ENCODE assay signal across 39 cellular contexts in the genomic region with DNA sequence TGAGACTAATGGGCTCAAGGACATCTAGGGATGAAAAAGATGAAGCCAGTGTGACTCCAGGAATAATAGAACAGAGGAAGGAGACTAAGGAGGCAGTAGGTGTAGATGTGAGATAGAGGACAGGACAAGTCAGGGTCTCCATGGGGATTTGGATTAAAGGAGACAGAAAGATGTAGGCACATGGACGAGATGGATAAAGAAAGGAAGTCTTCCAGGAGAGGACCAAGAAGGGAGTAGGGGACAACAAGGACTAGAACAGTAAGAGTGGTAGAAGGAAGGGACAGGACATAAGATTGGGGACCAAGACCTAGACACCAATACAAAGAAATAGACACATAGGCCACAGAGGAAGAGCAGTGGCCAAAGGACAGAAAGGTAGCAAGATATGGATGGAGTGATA. TPM values are rescaled to one million over a fixed set of nuclear protein-coding genes. Genes with fewer than 3 reads are reported as not detected.
"Had no signal": no experiment of that assay in that cellular context is flagged by ENCODE, and none has a peak within 500 bp of the region (broad histone marks: within the 10 kb centered on the region; RNA-seq: fewer than 3 reads in every experiment).

No MANE protein-coding gene starts in this region.

- H3K9me3 ChIP-seq: Peyer's patch, SJSA1, SK-N-SH had no signal

- H3K36me3 Mint-ChIP-seq: activated naive CD4-positive, alpha-beta T cell treated with anti-CD3 and anti-CD28 coated beads, Interleukin-2, amount 50 U/mL, for 24 hours; brain had no signal

- H3K27me3 ChIP-seq: Peyer's patch had no signal

- H3K27ac Mint-ChIP-seq: activated CD8-positive, alpha-beta T cell treated with anti-CD3 and anti-CD28 coated beads for 36 hours; activated naive CD4-positive, alpha-beta T cell treated with anti-CD3 and anti-CD28 coated beads, Interleukin-2, amount 50 U/mL, for 24 hours; activated naive CD8-positive, alpha-beta T cell treated with anti-CD3 and anti-CD28 coated beads, Interleukin-2, amount 50 U/mL, for 24 hours; activated T-cell treated with anti-CD3 and anti-CD28 coated beads, Interleukin-2, amount 50 U/mL, for 72 hours; activated T-helper 2 cell treated with anti-CD3 and anti-CD28 coated beads, Interferon-gamma antibody, Interleukin-2, Interleukin-4, amounts not matched to agents 10 μg/mL and 5 μg/mL and 100 μg/mL, durations not matched to agents 14 hours and 24 hours and 36 hours had no signal

- H3K4me1 ChIP-seq: SJSA1 had no signal

- H3K9ac ChIP-seq: KMS-11, SK-N-SH had no signal

- FAIRE-seq: bronchial epithelial cell had no signal

- ATAC-seq: activated CD8-positive, alpha-beta T cell treated with anti-CD3 and anti-CD28 coated beads for 36 hours; activated naive CD8-positive, alpha-beta T cell treated with anti-CD3 and anti-CD28 coated beads, Interleukin-2, amount 50 U/mL, for 24 hours; activated T-cell treated with anti-CD3 and anti-CD28 coated beads, Interleukin-2, amount 50 U/mL, for 72 hours; PC-3 had no signal

- H3K4me3 Mint-ChIP-seq: activated CD8-positive, alpha-beta T cell treated with anti-CD3 and anti-CD28 coated beads for 36 hours; activated naive CD4-positive, alpha-beta T cell treated with anti-CD3 and anti-CD28 coated beads, Interleukin-2, amount 50 U/mL, for 24 hours; activated naive CD8-positive, alpha-beta T cell treated with anti-CD3 and anti-CD28 coated beads, Interleukin-2, amount 50 U/mL, for 24 hours; activated T-cell treated with anti-CD3 and anti-CD28 coated beads, Interleukin-2, amount 50 U/mL, for 72 hours had no signal

- DNase-seq: activated CD4-positive, alpha-beta T cell treated with anti-CD3 and anti-CD28 coated beads for 1 hour; activated CD4-positive, alpha-beta T cell treated with anti-CD3 and anti-CD28 coated beads for 48 hours; activated CD4-positive, CD25-positive, alpha-beta regulatory T cell; activated CD8-positive, alpha-beta T cell treated with anti-CD3 and anti-CD28 coated beads for 36 hours; activated gamma-delta T cell; activated naive CD4-positive, alpha-beta T cell treated with Interleukin-2 at 50 U/mL for 16 hours; activated naive CD8-positive, alpha-beta T cell treated with anti-CD3 and anti-CD28 coated beads, Interleukin-2, amount 50 U/mL, for 24 hours; activated T-cell treated with anti-CD3 and anti-CD28 coated beads, Interleukin-2, amount 50 U/mL, for 1 hour; activated T-cell treated with anti-CD3 and anti-CD28 coated beads, Interleukin-2, amount 50 U/mL, for 72 hours; anterior cingulate cortex; caudate nucleus; cerebellar nuclear complex; MM.1S; MV-4-11; NCI-H1092; NCI-H1436 treated with DMSO at 0.1 percent for 48 hours; NCI-H1694 treated with DMSO at 0.1 percent for 48 hours; NCI-H2029; NCI-H345; NCI-H510A; NCI-H526; NCI-H748 treated with DMSO at 0.1 percent for 48 hours; NK-92 treated with Interleukin-12 subunit alpha and Interleukin-12 subunit beta, amount 100 ng/mL, for 24 hours; PC-3; RPMI8226; SHP77 treated with DMSO at 0.1 percent for 48 hours; SK-N-SH; T-helper 2 cell; T-helper 9 cell had no signal

- H3K9me3 Mint-ChIP-seq: activated CD8-positive, alpha-beta T cell treated with anti-CD3 and anti-CD28 coated beads for 36 hours; activated naive CD4-positive, alpha-beta T cell treated with anti-CD3 and anti-CD28 coated beads, Interleukin-2, amount 50 U/mL, for 24 hours; activated naive CD8-positive, alpha-beta T cell treated with anti-CD3 and anti-CD28 coated beads, Interleukin-2, amount 50 U/mL, for 24 hours; activated T-cell treated with anti-CD3 and anti-CD28 coated beads, Interleukin-2, amount 50 U/mL, for 72 hours; activated T-helper 2 cell treated with anti-CD3 and anti-CD28 coated beads, Interferon-gamma antibody, Interleukin-2, Interleukin-4, amounts not matched to agents 10 μg/mL and 5 μg/mL and 100 μg/mL, durations not matched to agents 14 hours and 24 hours and 36 hours had no signal

- H3K27ac ChIP-seq: KMS-11, Peyer's patch, SJSA1, VCaP had no signal

- H3K4me3 ChIP-seq: Peyer's patch, SJSA1 had no signal

- H3K4me2 ChIP-seq: KMS-11, SK-N-SH had no signal

- H3K36me3 ChIP-seq: Peyer's patch, SJSA1 had no signal

- H3K27me3 Mint-ChIP-seq: activated CD8-positive, alpha-beta T cell treated with anti-CD3 and anti-CD28 coated beads for 36 hours; activated naive CD4-positive, alpha-beta T cell treated with anti-CD3 and anti-CD28 coated beads, Interleukin-2, amount 50 U/mL, for 24 hours; activated naive CD8-positive, alpha-beta T cell treated with anti-CD3 and anti-CD28 coated beads, Interleukin-2, amount 50 U/mL, for 24 hours had no signal

RNA-seq across cellular contexts. Expression of a gene that starts 15.6 kb away (rescaled TPM):
- total RNA-seq: activated CD8-positive, alpha-beta memory T cell treated with anti-CD3 and anti-CD28 coated beads for 36 hours; activated CD8-positive, alpha-beta T cell treated with anti-CD3 and anti-CD28 coated beads for 36 hours; activated T-helper 2 cell treated with anti-CD3 and anti-CD28 coated beads, Interferon-gamma antibody, Interleukin-2, Interleukin-4, amounts not matched to agents 10 μg/mL and 5 μg/mL and 100 μg/mL, durations not matched to agents 14 hours and 24 hours and 36 hours; bronchial epithelial cell; LHCN-M2; PC-3; SJSA1 had no signal
- polyA plus RNA-seq: SK-N-SH had no signal

RNA-seq across cellular contexts. Expression of a gene that starts 35.2 kb away (rescaled TPM):
- total RNA-seq: bronchial epithelial cell, PC-3, SJSA1 had no signal
